In the genomic region with DNA sequence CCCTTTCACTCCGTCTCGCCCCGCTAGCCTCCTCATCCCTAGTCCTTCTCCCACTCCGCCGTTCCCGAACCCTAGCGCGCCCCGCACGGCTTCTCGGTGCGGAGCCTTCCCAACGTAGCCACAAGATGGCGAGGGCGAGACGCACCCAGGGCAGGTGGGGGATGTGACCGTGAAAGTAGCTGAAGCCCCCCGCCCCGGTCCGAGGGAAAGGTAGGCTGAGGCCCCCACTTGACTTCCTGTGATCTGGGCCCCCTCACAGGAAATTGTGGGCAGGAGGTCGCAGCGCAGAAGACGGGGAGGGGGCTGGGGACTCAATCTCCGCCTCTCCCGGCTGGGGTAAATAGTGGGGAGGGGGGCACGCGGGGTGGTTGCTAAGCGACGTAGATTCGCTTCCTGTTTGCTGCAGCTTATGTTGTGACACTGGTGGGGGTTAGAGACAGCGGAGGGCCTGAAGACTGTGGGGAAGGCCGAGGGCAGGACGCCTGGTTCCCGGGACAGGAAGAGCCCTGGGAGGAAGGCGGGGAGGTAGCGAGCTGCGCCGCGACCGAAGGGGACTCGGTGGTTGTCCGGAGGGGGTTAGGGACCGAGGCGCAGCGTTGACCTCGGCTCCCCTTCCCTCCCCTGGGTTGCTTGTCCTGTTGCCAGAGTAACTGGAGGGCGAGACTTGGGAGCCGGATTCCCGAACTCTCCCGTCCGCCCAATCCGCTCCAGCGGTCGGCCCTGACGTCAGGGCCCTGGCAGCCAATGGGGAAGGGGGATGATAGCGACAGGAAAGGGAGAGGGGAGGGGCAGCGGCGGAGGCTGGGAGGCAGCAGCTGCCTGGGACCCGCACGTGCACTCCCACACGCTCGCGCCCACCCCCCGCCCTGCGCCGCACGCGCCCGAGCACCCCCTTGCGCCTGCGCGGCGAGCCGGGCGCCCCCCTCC, we compare ENCODE assay signal across 1 cellular context.
A peak's percentile ranks its signal among the peaks of the same experiment; 100 is the strongest.
TF ChIP-seq lines count a peak whose summit lies in the region.

No MANE protein-coding gene starts in this region.

TF ChIP-seq in K562, 482 proteins besides CTCF, POLR2A, EP300 and RAD21 (continued from another document):
- peak; percentile 38; the same call in 1 of the 2 replicates for TF ChIP-seq SMC3 (conservative IDR thresholded peaks at IDR 0.05; ENCODE audit: insufficient read depth, low read depth, low read length)
- peak; percentile 33 to 81 for TF ChIP-seq E2F6 (IDR thresholded peaks at IDR 0.05; ENCODE audit: borderline replicate concordance in 1 of 2, extremely low read depth in 1 of 2, insufficient read depth in 1 of 2, insufficient read length in 1 of 2, low read depth in 1 of 2, low read length in 1 of 2, poor library complexity in 1 of 2, severe bottlenecking in 1 of 2)
- TF ChIP-seq TEAD4 (IDR thresholded peaks at IDR 0.05; ENCODE audit: low read length) = no peak
- no peak for TF ChIP-seq TEAD4 (CRISPR knock-in tag; IDR thresholded peaks at IDR 0.05; ENCODE audit: borderline replicate concordance)
- TF ChIP-seq BHLHE40 (IDR thresholded peaks at IDR 0.05; ENCODE audit: low read length) = peak; percentile 99
- no peak for TF ChIP-seq LARP7 (IDR thresholded peaks at IDR 0.05)
- TF ChIP-seq, protein P1, sequence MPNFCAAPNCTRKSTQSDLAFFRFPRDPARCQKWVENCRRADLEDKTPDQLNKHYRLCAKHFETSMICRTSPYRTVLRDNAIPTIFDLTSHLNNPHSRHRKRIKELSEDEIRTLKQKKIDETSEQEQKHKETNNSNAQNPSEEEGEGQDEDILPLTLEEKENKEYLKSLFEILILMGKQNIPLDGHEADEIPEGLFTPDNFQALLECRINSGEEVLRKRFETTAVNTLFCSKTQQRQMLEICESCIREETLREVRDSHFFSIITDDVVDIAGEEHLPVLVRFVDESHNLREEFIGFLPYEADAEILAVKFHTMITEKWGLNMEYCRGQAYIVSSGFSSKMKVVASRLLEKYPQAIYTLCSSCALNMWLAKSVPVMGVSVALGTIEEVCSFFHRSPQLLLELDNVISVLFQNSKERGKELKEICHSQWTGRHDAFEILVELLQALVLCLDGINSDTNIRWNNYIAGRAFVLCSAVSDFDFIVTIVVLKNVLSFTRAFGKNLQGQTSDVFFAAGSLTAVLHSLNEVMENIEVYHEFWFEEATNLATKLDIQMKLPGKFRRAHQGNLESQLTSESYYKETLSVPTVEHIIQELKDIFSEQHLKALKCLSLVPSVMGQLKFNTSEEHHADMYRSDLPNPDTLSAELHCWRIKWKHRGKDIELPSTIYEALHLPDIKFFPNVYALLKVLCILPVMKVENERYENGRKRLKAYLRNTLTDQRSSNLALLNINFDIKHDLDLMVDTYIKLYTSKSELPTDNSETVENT (CRISPR knock-in tag; IDR thresholded peaks at IDR 0.05) = no peak
- no peak for TF ChIP-seq ZBTB1 (CRISPR knock-in tag; IDR thresholded peaks at IDR 0.05; ENCODE audit: borderline replicate concordance, low read depth)
- TF ChIP-seq ZNF696 (CRISPR knock-in tag; conservative IDR thresholded peaks at IDR 0.05) = no peak
